Comparison of ENCODE assay signal across 1 cellular context in the genomic region with DNA sequence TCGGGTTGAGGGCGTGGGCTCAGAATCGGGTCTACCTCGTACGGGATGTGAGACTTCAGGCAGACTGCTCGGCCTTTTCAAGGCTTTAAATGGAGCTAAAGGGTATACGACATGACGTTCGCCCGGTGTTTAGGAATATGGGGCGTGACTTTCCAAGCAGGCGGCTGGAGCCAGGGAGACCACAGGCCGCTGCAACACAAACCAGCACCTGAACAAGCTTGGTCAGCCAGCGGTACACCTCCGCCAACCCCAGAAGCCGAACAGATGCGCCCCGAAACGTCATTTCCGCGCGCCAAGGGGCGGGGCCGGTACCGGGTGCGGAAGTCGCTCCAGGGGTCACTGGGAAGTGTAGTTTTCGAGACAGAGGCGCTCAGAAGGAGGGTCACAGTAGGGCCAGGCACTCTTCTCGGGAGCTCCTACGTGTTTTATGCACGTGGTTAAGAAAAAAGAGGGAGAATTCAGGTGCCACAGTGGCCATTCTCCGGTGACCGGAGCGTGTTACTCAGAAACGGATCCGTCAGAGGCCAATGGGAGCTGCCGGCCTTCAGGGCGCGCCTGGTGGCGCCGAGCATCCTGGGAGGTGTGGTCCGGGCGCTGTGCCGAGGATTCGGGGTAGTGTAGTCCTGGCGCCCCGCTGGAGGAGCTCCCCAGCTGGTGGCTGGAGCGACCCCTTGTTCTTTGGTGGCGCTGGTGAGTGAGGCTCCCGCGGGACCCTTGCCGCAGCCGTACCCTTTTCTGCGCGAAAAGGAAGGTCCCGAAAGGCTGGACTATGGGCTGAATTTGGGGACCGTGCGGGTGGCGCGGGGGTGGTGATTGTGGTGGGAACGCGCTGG.
TF ChIP-seq lines count a peak whose summit lies in the region.

A gene (plus strand): TSS at position 613 of the 833 bp plus-strand sequence. CDS start 17,160 bp downstream, outside the sequence.

TF ChIP-seq in HepG2, 621 proteins besides CTCF, POLR2A, EP300 and RAD21 (continued from another document and continues in another):
- TF ChIP-seq, protein P1, sequence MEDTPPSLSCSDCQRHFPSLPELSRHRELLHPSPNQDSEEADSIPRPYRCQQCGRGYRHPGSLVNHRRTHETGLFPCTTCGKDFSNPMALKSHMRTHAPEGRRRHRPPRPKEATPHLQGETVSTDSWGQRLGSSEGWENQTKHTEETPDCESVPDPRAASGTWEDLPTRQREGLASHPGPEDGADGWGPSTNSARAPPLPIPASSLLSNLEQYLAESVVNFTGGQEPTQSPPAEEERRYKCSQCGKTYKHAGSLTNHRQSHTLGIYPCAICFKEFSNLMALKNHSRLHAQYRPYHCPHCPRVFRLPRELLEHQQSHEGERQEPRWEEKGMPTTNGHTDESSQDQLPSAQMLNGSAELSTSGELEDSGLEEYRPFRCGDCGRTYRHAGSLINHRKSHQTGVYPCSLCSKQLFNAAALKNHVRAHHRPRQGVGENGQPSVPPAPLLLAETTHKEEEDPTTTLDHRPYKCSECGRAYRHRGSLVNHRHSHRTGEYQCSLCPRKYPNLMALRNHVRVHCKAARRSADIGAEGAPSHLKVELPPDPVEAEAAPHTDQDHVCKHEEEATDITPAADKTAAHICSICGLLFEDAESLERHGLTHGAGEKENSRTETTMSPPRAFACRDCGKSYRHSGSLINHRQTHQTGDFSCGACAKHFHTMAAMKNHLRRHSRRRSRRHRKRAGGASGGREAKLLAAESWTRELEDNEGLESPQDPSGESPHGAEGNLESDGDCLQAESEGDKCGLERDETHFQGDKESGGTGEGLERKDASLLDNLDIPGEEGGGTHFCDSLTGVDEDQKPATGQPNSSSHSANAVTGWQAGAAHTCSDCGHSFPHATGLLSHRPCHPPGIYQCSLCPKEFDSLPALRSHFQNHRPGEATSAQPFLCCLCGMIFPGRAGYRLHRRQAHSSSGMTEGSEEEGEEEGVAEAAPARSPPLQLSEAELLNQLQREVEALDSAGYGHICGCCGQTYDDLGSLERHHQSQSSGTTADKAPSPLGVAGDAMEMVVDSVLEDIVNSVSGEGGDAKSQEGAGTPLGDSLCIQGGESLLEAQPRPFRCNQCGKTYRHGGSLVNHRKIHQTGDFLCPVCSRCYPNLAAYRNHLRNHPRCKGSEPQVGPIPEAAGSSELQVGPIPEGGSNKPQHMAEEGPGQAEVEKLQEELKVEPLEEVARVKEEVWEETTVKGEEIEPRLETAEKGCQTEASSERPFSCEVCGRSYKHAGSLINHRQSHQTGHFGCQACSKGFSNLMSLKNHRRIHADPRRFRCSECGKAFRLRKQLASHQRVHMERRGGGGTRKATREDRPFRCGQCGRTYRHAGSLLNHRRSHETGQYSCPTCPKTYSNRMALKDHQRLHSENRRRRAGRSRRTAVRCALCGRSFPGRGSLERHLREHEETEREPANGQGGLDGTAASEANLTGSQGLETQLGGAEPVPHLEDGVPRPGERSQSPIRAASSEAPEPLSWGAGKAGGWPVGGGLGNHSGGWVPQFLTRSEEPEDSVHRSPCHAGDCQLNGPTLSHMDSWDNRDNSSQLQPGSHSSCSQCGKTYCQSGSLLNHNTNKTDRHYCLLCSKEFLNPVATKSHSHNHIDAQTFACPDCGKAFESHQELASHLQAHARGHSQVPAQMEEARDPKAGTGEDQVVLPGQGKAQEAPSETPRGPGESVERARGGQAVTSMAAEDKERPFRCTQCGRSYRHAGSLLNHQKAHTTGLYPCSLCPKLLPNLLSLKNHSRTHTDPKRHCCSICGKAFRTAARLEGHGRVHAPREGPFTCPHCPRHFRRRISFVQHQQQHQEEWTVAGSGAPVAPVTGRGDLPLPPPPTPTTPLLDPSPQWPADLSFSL (CRISPR knock-in tag; IDR thresholded peaks at IDR 0.05), result no peak
- TF ChIP-seq, protein P2, sequence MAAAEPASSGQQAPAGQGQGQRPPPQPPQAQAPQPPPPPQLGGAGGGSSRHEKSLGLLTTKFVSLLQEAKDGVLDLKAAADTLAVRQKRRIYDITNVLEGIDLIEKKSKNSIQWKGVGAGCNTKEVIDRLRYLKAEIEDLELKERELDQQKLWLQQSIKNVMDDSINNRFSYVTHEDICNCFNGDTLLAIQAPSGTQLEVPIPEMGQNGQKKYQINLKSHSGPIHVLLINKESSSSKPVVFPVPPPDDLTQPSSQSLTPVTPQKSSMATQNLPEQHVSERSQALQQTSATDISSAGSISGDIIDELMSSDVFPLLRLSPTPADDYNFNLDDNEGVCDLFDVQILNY (CRISPR knock-in tag; conservative IDR thresholded peaks at IDR 0.05), result peak; percentile 25; the same call in 1 of the 2 replicates
- TF ChIP-seq ZMAT3 (CRISPR knock-in tag; conservative IDR thresholded peaks at IDR 0.05) (peak; percentile 80), ZKSCAN8 (CRISPR knock-in tag; IDR thresholded peaks at IDR 0.05; ENCODE audit: borderline replicate concordance) (peak; percentile 89), U2AF2 (IDR thresholded peaks at IDR 0.05; ENCODE audit: low read depth, low read length) (peak; percentile 32; the same call in 1 of the 2 replicates), GATAD1 (CRISPR knock-in tag; IDR thresholded peaks at IDR 0.05) (peak; percentile 96), ZNF274 (CRISPR knock-in tag; IDR thresholded peaks at IDR 0.05) (peak; percentile 89), HES4 (CRISPR knock-in tag; IDR thresholded peaks at IDR 0.05; ENCODE audit: borderline replicate concordance) (no peak), NCOA2 (CRISPR knock-in tag; IDR thresholded peaks at IDR 0.05) (peak; percentile 28; the same call in 1 of the 2 replicates), ZNF891 (CRISPR knock-in tag; IDR thresholded peaks at IDR 0.05) (peak; percentile 78; the same call in 1 of the 2 replicates), ADNP (CRISPR knock-in tag; IDR thresholded peaks at IDR 0.05) (no peak), ZNF253 (CRISPR knock-in tag; IDR thresholded peaks at IDR 0.05; ENCODE audit: borderline replicate concordance) (peak; percentile 62; the same call in 1 of the 2 replicates), ZNF616 (CRISPR knock-in tag; IDR thresholded peaks at IDR 0.05; ENCODE audit: low read depth) (0 out of 2 replicates have a peak, but pooled peaks have one; percentile 70), ZNF10 (CRISPR knock-in tag; IDR thresholded peaks at IDR 0.05; ENCODE audit: borderline replicate concordance, low read depth) (no peak), ZSCAN21 (CRISPR knock-in tag; IDR thresholded peaks at IDR 0.05; ENCODE audit: borderline replicate concordance) (peak; percentile 87), ISL2 (CRISPR knock-in tag; IDR thresholded peaks at IDR 0.05) (peak; percentile 71), FOXA3 (CRISPR knock-in tag; IDR thresholded peaks at IDR 0.05) (peak; percentile 56; the same call in 1 of the 2 replicates)
- TF ChIP-seq, protein P3, sequence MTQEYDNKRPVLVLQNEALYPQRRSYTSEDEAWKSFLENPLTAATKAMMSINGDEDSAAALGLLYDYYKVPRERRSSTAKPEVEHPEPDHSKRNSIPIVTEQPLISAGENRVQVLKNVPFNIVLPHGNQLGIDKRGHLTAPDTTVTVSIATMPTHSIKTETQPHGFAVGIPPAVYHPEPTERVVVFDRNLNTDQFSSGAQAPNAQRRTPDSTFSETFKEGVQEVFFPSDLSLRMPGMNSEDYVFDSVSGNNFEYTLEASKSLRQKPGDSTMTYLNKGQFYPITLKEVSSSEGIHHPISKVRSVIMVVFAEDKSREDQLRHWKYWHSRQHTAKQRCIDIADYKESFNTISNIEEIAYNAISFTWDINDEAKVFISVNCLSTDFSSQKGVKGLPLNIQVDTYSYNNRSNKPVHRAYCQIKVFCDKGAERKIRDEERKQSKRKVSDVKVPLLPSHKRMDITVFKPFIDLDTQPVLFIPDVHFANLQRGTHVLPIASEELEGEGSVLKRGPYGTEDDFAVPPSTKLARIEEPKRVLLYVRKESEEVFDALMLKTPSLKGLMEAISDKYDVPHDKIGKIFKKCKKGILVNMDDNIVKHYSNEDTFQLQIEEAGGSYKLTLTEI (CRISPR knock-in tag; conservative IDR thresholded peaks at IDR 0.05), result no peak
- TF ChIP-seq, protein P4, sequence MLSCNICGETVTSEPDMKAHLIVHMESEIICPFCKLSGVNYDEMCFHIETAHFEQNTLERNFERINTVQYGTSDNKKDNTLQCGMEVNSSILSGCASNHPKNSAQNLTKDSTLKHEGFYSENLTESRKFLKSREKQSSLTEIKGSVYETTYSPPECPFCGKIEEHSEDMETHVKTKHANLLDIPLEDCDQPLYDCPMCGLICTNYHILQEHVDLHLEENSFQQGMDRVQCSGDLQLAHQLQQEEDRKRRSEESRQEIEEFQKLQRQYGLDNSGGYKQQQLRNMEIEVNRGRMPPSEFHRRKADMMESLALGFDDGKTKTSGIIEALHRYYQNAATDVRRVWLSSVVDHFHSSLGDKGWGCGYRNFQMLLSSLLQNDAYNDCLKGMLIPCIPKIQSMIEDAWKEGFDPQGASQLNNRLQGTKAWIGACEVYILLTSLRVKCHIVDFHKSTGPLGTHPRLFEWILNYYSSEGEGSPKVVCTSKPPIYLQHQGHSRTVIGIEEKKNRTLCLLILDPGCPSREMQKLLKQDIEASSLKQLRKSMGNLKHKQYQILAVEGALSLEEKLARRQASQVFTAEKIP (CRISPR knock-in tag; IDR thresholded peaks at IDR 0.05; ENCODE audit: borderline replicate concordance), result peak; percentile 92; the same call in 1 of the 2 replicates
- TF ChIP-seq, protein P5, sequence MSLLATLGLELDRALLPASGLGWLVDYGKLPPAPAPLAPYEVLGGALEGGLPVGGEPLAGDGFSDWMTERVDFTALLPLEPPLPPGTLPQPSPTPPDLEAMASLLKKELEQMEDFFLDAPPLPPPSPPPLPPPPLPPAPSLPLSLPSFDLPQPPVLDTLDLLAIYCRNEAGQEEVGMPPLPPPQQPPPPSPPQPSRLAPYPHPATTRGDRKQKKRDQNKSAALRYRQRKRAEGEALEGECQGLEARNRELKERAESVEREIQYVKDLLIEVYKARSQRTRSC (CRISPR knock-in tag; IDR thresholded peaks at IDR 0.05; ENCODE audit: low read depth), result 0 out of 2 replicates have a peak, but pooled peaks have one; percentile 26
- TF ChIP-seq, protein P6, sequence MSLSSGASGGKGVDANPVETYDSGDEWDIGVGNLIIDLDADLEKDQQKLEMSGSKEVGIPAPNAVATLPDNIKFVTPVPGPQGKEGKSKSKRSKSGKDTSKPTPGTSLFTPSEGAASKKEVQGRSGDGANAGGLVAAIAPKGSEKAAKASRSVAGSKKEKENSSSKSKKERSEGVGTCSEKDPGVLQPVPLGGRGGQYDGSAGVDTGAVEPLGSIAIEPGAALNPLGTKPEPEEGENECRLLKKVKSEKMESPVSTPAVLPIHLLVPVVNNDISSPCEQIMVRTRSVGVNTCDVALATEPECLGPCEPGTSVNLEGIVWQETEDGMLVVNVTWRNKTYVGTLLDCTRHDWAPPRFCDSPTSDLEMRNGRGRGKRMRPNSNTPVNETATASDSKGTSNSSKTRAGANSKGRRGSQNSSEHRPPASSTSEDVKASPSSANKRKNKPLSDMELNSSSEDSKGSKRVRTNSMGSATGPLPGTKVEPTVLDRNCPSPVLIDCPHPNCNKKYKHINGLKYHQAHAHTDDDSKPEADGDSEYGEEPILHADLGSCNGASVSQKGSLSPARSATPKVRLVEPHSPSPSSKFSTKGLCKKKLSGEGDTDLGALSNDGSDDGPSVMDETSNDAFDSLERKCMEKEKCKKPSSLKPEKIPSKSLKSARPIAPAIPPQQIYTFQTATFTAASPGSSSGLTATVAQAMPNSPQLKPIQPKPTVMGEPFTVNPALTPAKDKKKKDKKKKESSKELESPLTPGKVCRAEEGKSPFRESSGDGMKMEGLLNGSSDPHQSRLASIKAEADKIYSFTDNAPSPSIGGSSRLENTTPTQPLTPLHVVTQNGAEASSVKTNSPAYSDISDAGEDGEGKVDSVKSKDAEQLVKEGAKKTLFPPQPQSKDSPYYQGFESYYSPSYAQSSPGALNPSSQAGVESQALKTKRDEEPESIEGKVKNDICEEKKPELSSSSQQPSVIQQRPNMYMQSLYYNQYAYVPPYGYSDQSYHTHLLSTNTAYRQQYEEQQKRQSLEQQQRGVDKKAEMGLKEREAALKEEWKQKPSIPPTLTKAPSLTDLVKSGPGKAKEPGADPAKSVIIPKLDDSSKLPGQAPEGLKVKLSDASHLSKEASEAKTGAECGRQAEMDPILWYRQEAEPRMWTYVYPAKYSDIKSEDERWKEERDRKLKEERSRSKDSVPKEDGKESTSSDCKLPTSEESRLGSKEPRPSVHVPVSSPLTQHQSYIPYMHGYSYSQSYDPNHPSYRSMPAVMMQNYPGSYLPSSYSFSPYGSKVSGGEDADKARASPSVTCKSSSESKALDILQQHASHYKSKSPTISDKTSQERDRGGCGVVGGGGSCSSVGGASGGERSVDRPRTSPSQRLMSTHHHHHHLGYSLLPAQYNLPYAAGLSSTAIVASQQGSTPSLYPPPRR (CRISPR knock-in tag; IDR thresholded peaks at IDR 0.05; ENCODE audit: borderline replicate concordance), result peak; percentile 40; the same call in 1 of the 2 replicates
- TF ChIP-seq, protein P7, sequence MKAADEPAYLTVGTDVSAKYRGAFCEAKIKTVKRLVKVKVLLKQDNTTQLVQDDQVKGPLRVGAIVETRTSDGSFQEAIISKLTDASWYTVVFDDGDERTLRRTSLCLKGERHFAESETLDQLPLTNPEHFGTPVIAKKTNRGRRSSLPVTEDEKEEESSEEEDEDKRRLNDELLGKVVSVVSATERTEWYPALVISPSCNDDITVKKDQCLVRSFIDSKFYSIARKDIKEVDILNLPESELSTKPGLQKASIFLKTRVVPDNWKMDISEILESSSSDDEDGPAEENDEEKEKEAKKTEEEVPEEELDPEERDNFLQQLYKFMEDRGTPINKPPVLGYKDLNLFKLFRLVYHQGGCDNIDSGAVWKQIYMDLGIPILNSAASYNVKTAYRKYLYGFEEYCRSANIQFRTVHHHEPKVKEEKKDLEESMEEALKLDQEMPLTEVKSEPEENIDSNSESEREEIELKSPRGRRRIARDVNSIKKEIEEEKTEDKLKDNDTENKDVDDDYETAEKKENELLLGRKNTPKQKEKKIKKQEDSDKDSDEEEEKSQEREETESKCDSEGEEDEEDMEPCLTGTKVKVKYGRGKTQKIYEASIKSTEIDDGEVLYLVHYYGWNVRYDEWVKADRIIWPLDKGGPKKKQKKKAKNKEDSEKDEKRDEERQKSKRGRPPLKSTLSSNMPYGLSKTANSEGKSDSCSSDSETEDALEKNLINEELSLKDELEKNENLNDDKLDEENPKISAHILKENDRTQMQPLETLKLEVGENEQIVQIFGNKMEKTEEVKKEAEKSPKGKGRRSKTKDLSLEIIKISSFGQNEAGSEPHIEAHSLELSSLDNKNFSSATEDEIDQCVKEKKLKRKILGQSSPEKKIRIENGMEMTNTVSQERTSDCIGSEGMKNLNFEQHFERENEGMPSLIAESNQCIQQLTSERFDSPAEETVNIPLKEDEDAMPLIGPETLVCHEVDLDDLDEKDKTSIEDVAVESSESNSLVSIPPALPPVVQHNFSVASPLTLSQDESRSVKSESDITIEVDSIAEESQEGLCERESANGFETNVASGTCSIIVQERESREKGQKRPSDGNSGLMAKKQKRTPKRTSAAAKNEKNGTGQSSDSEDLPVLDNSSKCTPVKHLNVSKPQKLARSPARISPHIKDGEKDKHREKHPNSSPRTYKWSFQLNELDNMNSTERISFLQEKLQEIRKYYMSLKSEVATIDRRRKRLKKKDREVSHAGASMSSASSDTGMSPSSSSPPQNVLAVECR (CRISPR knock-in tag; IDR thresholded peaks at IDR 0.05; ENCODE audit: borderline replicate concordance), result peak; percentile 97
- TF ChIP-seq, protein P8, sequence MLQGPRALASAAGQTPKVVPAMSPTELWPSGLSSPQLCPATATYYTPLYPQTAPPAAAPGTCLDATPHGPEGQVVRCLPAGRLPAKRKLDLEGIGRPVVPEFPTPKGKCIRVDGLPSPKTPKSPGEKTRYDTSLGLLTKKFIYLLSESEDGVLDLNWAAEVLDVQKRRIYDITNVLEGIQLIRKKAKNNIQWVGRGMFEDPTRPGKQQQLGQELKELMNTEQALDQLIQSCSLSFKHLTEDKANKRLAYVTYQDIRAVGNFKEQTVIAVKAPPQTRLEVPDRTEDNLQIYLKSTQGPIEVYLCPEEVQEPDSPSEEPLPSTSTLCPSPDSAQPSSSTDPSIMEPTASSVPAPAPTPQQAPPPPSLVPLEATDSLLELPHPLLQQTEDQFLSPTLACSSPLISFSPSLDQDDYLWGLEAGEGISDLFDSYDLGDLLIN (CRISPR knock-in tag; IDR thresholded peaks at IDR 0.05; ENCODE audit: borderline replicate concordance), result peak; percentile 93; the same call in 1 of the 2 replicates
- TF ChIP-seq, protein P9, sequence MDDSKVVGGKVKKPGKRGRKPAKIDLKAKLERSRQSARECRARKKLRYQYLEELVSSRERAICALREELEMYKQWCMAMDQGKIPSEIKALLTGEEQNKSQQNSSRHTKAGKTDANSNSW (CRISPR knock-in tag; IDR thresholded peaks at IDR 0.05; ENCODE audit: borderline replicate concordance), result peak; percentile 85; the same call in 1 of the 2 replicates
